In the genomic region with DNA sequence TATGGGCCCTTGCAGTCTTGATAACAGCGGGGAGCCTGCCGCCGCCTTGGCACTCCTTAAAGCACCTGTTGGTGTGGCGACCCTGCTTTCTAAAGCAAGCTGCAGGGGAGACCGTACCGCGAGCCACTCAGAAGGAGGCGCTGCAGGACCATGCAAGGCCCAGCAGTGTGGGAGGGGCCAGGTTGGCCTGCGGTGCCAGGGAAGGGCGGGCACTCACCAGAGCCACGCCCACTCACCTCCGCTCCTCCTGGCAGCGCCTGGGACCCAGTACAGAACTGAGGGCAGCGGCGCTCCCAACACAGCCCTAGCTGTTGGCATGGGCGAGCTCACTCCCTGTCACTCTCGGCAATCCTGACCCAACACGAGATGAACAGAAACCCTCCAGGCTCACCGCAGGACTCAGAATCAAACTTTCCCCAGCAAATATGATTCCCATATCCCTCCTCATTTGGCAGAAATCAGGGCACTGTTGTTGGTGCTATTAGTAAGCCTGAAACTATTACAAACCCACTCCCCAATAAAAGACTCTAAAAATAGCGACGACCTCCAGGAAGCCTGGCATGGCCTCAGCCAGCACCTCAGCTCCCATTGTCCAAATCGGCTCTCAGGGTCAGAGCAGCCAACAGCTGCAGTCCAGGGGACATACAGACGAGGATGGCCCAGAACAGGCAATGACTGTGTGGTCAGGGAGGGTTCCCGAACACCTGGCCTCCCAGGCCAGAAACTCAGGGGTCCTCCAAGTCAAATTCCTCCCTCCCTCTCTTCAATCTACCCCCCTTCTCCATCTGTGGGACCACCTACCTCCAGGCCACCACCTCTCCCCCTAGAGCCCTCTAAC, we compare ENCODE assay signal across 8 cellular contexts.
DNase-seq lines count a peak whose midpoint lies in the region; ATAC-seq and TF ChIP-seq lines count a peak whose summit lies in the region.

No MANE protein-coding gene starts in this region.

- no peak overlapping the region for H3K27ac ChIP-seq in DND-41 (ENCODE audit: low read length)

- no peak overlapping the region for H3K9ac ChIP-seq in DND-41 (ENCODE audit: low read depth, low read length)

- H3K4me1 ChIP-seq in DND-41 (ENCODE audit: insufficient read depth, low read length): no peaks in the 10 kb centered on the region

- peak; percentile 62 for TF ChIP-seq CTCF in DND-41 (IDR thresholded peaks at IDR 0.05; ENCODE audit: borderline replicate concordance, extremely low read depth, low read length, poor library complexity, severe bottlenecking)
- peak; percentile 65 for TF ChIP-seq CTCF in HFFc6 (IDR thresholded peaks at IDR 0.05)

- 0 out of 2 replicates have a peak, but pooled peaks cover 5% of the 10 kb centered on the region for H4K20me1 ChIP-seq in DND-41 (ENCODE audit: insufficient read depth, low read length)

- DNase-seq in DND-41 (peak; percentile 66), HFFc6 (peak; percentile 22), RPMI8226 (peak; percentile 26), Right ventricle myocardium inferior (ENCODE audit: missing footprints) (peak; percentile 94), sciatic nerve (ENCODE audit: low spot score) (peak; percentile 83), NCI-H1105 treated with DMSO at 0.1 percent for 48 hours (lab: John Stamatoyannopoulos, UW) (no peak)
- peak; percentile 66 for DNase-seq in activated T-helper 9 cell treated with anti-CD3 and anti-CD28 coated beads, Interleukin-2, amount 50 U/mL, for 16 hours (ENCODE audit: low read depth)

- no peaks in the 10 kb centered on the region for H3K27me3 ChIP-seq in DND-41 (ENCODE audit: insufficient read depth, low read length, poor library complexity)

- H3K4me3 ChIP-seq in DND-41 (ENCODE audit: low read depth in 1 of 2, low read length in 2 of 2): no peak overlapping the region

- peaks cover 6% of the 10 kb centered on the region; the same call in 1 of the 2 replicates for H3K27me3 Mint-ChIP-seq in HFFc6 (ENCODE audit: insufficient read depth)

- no peaks in the 10 kb centered on the region for H3K9me3 ChIP-seq in DND-41 (ENCODE audit: insufficient read depth, low read length, severe bottlenecking)

- H3K36me3 ChIP-seq in DND-41 (ENCODE audit: insufficient read depth, low read length): peaks cover 71% of the 10 kb centered on the region

- no peaks in the 10 kb centered on the region for H3K9me3 Mint-ChIP-seq in HFFc6

- H3K4me2 ChIP-seq in DND-41 (ENCODE audit: insufficient read depth, low read length): no peak overlapping the region

- intact Hi-C loops in Right ventricle myocardium inferior (cut with DNase I): loop anchor here (1.0 to 5.0 kb wide), 2 partner anchors 33 to 108 kb away; no protein-coding TSS in a partner anchor
- intact Hi-C loops in sciatic nerve (cut with DNase I): no loop called here

- peak; percentile 87 for ATAC-seq in DND-41 (ENCODE audit: insufficient read depth, low read depth)
- ATAC-seq in Right ventricle myocardium inferior: peak; percentile 49
- ATAC-seq in sciatic nerve: peak; percentile 65
- no peak for ATAC-seq in GM21786 (IDR thresholded peaks at IDR 0.05; ENCODE audit: unreplicated experiment)

- H3K4me1 Mint-ChIP-seq in HFFc6 (ENCODE audit: low read depth): peaks cover 25% of the 10 kb centered on the region

- H3K79me2 ChIP-seq in DND-41 (ENCODE audit: insufficient read depth, low read length): no peaks in the 10 kb centered on the region

- no peak overlapping the region for H3K4me3 Mint-ChIP-seq in HFFc6

- H2AFZ ChIP-seq in DND-41 (ENCODE audit: low read depth, low read length): no peak overlapping the region

- no peak overlapping the region for H3K27ac Mint-ChIP-seq in HFFc6

- H3K36me3 Mint-ChIP-seq in HFFc6 (ENCODE audit: low read depth): peaks cover 17% of the 10 kb centered on the region
